ENCODE assay signal across 18 cellular contexts in the genomic region with DNA sequence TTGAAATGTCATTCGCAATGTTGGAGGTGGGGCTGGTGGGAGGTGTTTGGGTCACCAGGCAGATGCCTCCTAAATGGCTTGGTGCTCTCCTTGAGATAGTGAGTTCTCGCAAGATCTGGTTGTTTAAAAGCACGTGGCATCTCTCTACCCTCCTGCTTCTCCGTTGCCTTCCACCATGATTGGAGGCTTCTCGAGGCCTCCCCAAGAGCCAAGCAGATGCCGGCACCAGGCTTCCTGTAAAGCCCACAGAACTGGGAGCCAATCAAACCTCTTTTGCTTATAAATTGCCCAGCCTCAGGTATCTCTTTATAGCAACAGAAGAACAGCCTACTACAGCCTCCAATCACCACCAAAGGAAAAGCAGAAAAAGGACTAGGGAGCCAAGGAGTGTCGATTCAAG.
DNase-seq lines count a peak whose midpoint lies in the region; ATAC-seq and TF ChIP-seq lines count a peak whose summit lies in the region.
"Had no signal": no experiment of that assay in that cellular context is flagged by ENCODE, and none has a peak within 500 bp of the region (broad histone marks: within the 10 kb centered on the region; RNA-seq: fewer than 3 reads in every experiment).

No MANE protein-coding gene starts in this region.

- no peak for ATAC-seq in central memory CD8-positive, alpha-beta T cell (replicated peaks; ENCODE audit: extremely low read depth, poor library complexity, severe bottlenecking)
- ATAC-seq in GM21390 (IDR thresholded peaks at IDR 0.05; ENCODE audit: unreplicated experiment) = no peak

- peaks cover 52% of the 10 kb centered on the region for H3K4me1 Mint-ChIP-seq in T-helper 1 cell treated with Interleukin-12 subunit alpha and Interleukin-12 subunit beta and Interleukin-4 antibody, amounts not matched to agents 30 μg/mL and 1 μg/mL, for 36 hours (ENCODE audit: low read depth)
- peaks cover 21% of the 10 kb centered on the region for H3K4me1 Mint-ChIP-seq in central memory CD8-positive, alpha-beta T cell
- H3K4me1 Mint-ChIP-seq in neural crest cell = peaks cover 39% of the 10 kb centered on the region

- peaks cover 9% of the 10 kb centered on the region for H3K9me3 Mint-ChIP-seq in T-helper 1 cell treated with Interleukin-12 subunit alpha and Interleukin-12 subunit beta and Interleukin-4 antibody, amounts not matched to agents 30 μg/mL and 1 μg/mL, for 36 hours
- H3K9me3 Mint-ChIP-seq in central memory CD8-positive, alpha-beta T cell = no peaks in the 10 kb centered on the region
- H3K9me3 Mint-ChIP-seq in neural crest cell = peaks cover 5% of the 10 kb centered on the region

- peak overlapping the region; percentile 84 for H3K27ac Mint-ChIP-seq in T-helper 1 cell treated with Interleukin-12 subunit alpha and Interleukin-12 subunit beta and Interleukin-4 antibody, amounts not matched to agents 30 μg/mL and 1 μg/mL, for 36 hours
- peak overlapping the region; percentile 42 for H3K27ac Mint-ChIP-seq in central memory CD8-positive, alpha-beta T cell (ENCODE audit: low read depth)
- H3K27ac Mint-ChIP-seq in neural crest cell (ENCODE audit: unreplicated experiment) = peak overlapping the region; percentile 40
- H3K27ac Mint-ChIP-seq: stimulated activated naive B cell treated with anti-CD40 and anti-IgM and Interleukin-4, amounts not matched to agents 10 μg/mL and 1 μg/mL and 100 μg/mL, for 72 hours had no signal

- H3K27me3 Mint-ChIP-seq in T-helper 1 cell treated with Interleukin-12 subunit alpha and Interleukin-12 subunit beta and Interleukin-4 antibody, amounts not matched to agents 30 μg/mL and 1 μg/mL, for 36 hours (ENCODE audit: low read depth) = no peaks in the 10 kb centered on the region
- H3K27me3 Mint-ChIP-seq in central memory CD8-positive, alpha-beta T cell = peaks cover 12% of the 10 kb centered on the region
- H3K27me3 Mint-ChIP-seq in neural crest cell (ENCODE audit: low read depth) = no peaks in the 10 kb centered on the region

- TF ChIP-seq CTCF in neural crest cell (conservative IDR thresholded peaks at IDR 0.05) = no peak

- peaks cover 22% of the 10 kb centered on the region for H3K36me3 Mint-ChIP-seq in T-helper 1 cell treated with Interleukin-12 subunit alpha and Interleukin-12 subunit beta and Interleukin-4 antibody, amounts not matched to agents 30 μg/mL and 1 μg/mL, for 36 hours (ENCODE audit: low read depth)
- no peaks in the 10 kb centered on the region for H3K36me3 Mint-ChIP-seq in central memory CD8-positive, alpha-beta T cell (ENCODE audit: insufficient read depth)
- H3K36me3 Mint-ChIP-seq in neural crest cell (ENCODE audit: low read depth) = peaks cover 25% of the 10 kb centered on the region

- DNase-seq in T-helper 1 cell (no peak), COLO668 (lab: John Stamatoyannopoulos, UW; ENCODE audit: unreplicated experiment) (peak; percentile 43), neural crest cell (ENCODE audit: low read depth, low spot score) (no peak), NCI-H2081 (lab: John Stamatoyannopoulos, UW) (no peak), NCI-H2107 (lab: John Stamatoyannopoulos, UW) (no peak)
- no peak for DNase-seq in central memory CD8-positive, alpha-beta T cell (ENCODE audit: low spot score in 2 of 2)
- DNase-seq: 8988T; activated gamma-delta T cell treated with Interleukin-2 at 50 U/mL for 16 hours; DMS79; effector CD8-positive, alpha-beta T cell; HCEC 1CT; left ventricle myocardium inferior; NCI-H1436; SJCRH30; stimulated activated naive B cell treated with anti-CD40 and anti-IgM and Interleukin-4, amounts not matched to agents 10 μg/mL and 1 μg/mL and 100 μg/mL, for 72 hours; T-helper 9 cell had no signal

- H3K4me3 Mint-ChIP-seq in T-helper 1 cell treated with Interleukin-12 subunit alpha and Interleukin-12 subunit beta and Interleukin-4 antibody, amounts not matched to agents 30 μg/mL and 1 μg/mL, for 36 hours = no peak overlapping the region
- no peak overlapping the region for H3K4me3 Mint-ChIP-seq in central memory CD8-positive, alpha-beta T cell
- no peak overlapping the region for H3K4me3 Mint-ChIP-seq in neural crest cell
- H3K4me3 Mint-ChIP-seq: stimulated activated naive B cell treated with anti-CD40 and anti-IgM and Interleukin-4, amounts not matched to agents 10 μg/mL and 1 μg/mL and 100 μg/mL, for 72 hours had no signal
